Comparison of ENCODE assay signal across 19 cellular contexts in genomic region chr20:64265201-64265600, GRCh38. TPM values are rescaled to one million over a fixed set of nuclear protein-coding genes. Genes with fewer than 3 reads are reported as not detected.
A peak's percentile ranks its signal among the peaks of the same experiment; 100 is the strongest.
DNase-seq lines count a peak whose midpoint lies in the region; ATAC-seq, FAIRE-seq and TF ChIP-seq lines count a peak whose summit lies in the region.
"Had no signal": no experiment of that assay in that cellular context is flagged by ENCODE, and none has a peak within 500 bp of the region (broad histone marks: within the 10 kb centered on the region; RNA-seq: fewer than 3 reads in every experiment).

No MANE protein-coding gene starts in this region.

- no peak for TF ChIP-seq CTCF in choroid plexus epithelial cell (conservative IDR thresholded peaks at IDR 0.05; ENCODE audit: low read depth, low read length)
- no peak for TF ChIP-seq CTCF in psoas muscle (IDR thresholded peaks at IDR 0.05)
- no peak for TF ChIP-seq CTCF in mucosa of descending colon (IDR thresholded peaks at IDR 0.05)
- TF ChIP-seq CTCF in tibial artery (IDR thresholded peaks at IDR 0.05), result no peak

- ATAC-seq in left ventricle myocardium superior (peak; percentile 26), psoas muscle (peak in 1 of 4 donors; percentile 7), mucosa of descending colon (no peak), T-helper 17 cell (no peak)

- WGBS in psoas muscle, 3 donors, result 21 to 36% (median 23%) methylated on average over 5 of the region's 5 CpGs

- no peaks in the 10 kb centered on the region for H3K9me3 ChIP-seq in psoas muscle
- no peaks in the 10 kb centered on the region for H3K9me3 ChIP-seq in mucosa of descending colon
- H3K9me3 ChIP-seq in T-helper 17 cell (ENCODE audit: control insufficient read depth, low read length, poor library complexity, severe bottlenecking), result no peaks in the 10 kb centered on the region
- H3K9me3 ChIP-seq in tibial artery, result no peaks in the 10 kb centered on the region
- H3K9me3 ChIP-seq: Caco-2, SJCRH30 had no signal

- H3K27me3 ChIP-seq in psoas muscle (ENCODE audit: insufficient read depth in 3 of 3, low read length in 2 of 3) (no peaks in the 10 kb centered on the region), tibial artery (no peaks in the 10 kb centered on the region)
- H3K27me3 ChIP-seq: SJCRH30 had no signal

- H3K27ac Mint-ChIP-seq in T-helper 17 cell, result no peak overlapping the region

- no peaks in the 10 kb centered on the region for H3K27me3 Mint-ChIP-seq in T-helper 17 cell

- peaks cover 0 to 17% of the 10 kb centered on the region in 2 donors for H3K36me3 ChIP-seq in psoas muscle (ENCODE audit: insufficient read depth in 1 of 2, low read depth in 1 of 2)
- no peaks in the 10 kb centered on the region for H3K36me3 ChIP-seq in mucosa of descending colon (ENCODE audit: low read depth)
- peaks cover 10 to 44% (median 12%) of the 10 kb centered on the region in 3 donors for H3K36me3 ChIP-seq in tibial artery
- H3K36me3 ChIP-seq: SJCRH30 had no signal

- H3K4me1 ChIP-seq in psoas muscle (peaks cover 74% of the 10 kb centered on the region), mucosa of descending colon (ENCODE audit: low read depth) (no peaks in the 10 kb centered on the region), tibial artery (peaks cover 0 to 20% (median 4%) of the 10 kb centered on the region in 4 donors)
- H3K4me1 ChIP-seq: Caco-2, SJCRH30 had no signal

- H3K4me3 Mint-ChIP-seq in T-helper 17 cell, result no peak overlapping the region

- H3K36me3 Mint-ChIP-seq in T-helper 17 cell (ENCODE audit: low read depth), result peaks cover 8% of the 10 kb centered on the region

- DNase-seq in HTR-8/SVneo (ENCODE audit: insufficient read length, low spot score), result no peak
- DNase-seq in choroid plexus epithelial cell (ENCODE audit: low read depth), result peak; percentile 55
- DNase-seq in left ventricle myocardium superior, result no peak
- no peak for DNase-seq in psoas muscle
- no peak for DNase-seq in mucosa of descending colon
- DNase-seq in OCI-M1 (lab: John Stamatoyannopoulos, UW), result no peak
- DNase-seq in T-helper 17 cell, result no peak
- no peak for DNase-seq in tibial artery
- DNase-seq: AML-193, Caco-2, DMS53, GOT3, Kasumi-1, NCI-H1105 treated with DMSO at 0.1 percent for 48 hours, NCI-H187, NCI-H345, NCI-H526, RPMI8226, SJCRH30 had no signal

- intact Hi-C loops in left ventricle myocardium superior (cut with micrococcal nuclease) (no loop called here), psoas muscle (cut with DNase I) (no loop called here), mucosa of descending colon (cut with DNase I, micrococcal nuclease) (no loop called here), tibial artery (cut with DNase I; ENCODE audit: low total_unique reads) (no loop called here)

- peak overlapping the region; percentile 70 for H3K27ac ChIP-seq in psoas muscle
- no peak overlapping the region for H3K27ac ChIP-seq in tibial artery
- H3K27ac ChIP-seq: SJCRH30 had no signal

- peaks cover 44% of the 10 kb centered on the region for H3K4me1 Mint-ChIP-seq in T-helper 17 cell

- H3K4me3 ChIP-seq in choroid plexus epithelial cell (ENCODE audit: low read depth, low read length) (no peak overlapping the region), psoas muscle (no peak overlapping the region), mucosa of descending colon (no peak overlapping the region), tibial artery (no peak overlapping the region)
- H3K4me3 ChIP-seq: SJCRH30 had no signal

- peak; percentile 52 for FAIRE-seq in HTR-8/SVneo (lab: Jason Lieb, UNC)

RNA-seq across cellular contexts. Expression of gene PCMTD2, which starts 9.7 kb away (rescaled TPM):
- 87.2 TPM for total RNA-seq in left ventricle myocardium superior
- 10 to 100 TPM; 37.7 to 47.3 (median 41.7) TPM for total RNA-seq in psoas muscle
- polyA plus RNA-seq in psoas muscle, result 10 to 100 TPM; 11.7 to 37.8 (median 17.4) TPM
- total RNA-seq in mucosa of descending colon, result 10 to 100 TPM; 31.1 to 47.4 (median 34.9) TPM
- total RNA-seq in T-helper 17 cell, result 10 to 100 TPM; 70.9 to 71.5 TPM
